Comparison of ENCODE assay signal across 20 cellular contexts in the genomic region with DNA sequence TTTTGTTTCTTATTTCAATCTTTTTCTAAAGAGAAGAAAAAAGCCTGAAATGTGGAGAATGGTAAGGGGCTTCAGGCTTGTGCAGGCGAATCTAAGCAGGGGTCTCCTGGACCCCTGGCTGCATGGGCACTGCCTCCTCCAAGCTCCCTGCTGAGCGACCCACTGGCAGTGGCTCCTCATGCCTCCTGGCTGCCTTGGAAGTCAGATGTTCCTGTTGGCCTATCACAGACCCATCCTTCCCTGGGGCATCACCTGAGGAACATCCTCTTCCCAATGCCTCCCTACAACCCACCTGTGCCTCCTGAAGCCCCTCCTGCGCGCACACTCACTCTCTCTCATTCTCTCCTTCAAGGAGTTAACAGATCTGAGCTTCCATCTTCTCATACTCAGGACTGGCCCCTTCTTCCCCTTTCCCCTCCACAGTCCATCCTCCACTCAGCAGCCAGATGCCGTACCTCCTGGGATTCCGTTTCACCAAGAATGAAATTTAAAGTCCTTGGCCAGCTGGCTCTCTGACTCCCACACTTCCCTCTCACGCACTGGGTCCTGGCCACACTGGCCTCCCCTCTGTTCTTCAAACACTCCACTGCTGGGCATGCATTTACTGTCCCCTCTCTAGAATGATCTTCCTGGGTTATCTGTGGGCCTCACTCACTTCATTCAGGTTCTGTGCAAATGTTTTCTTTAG.
"Had no signal": no experiment of that assay in that cellular context is flagged by ENCODE, and none has a peak within 500 bp of the region (broad histone marks: within the 10 kb centered on the region; RNA-seq: fewer than 3 reads in every experiment).

No MANE protein-coding gene starts in this region.

- DNase-seq: activated CD4-positive, alpha-beta T cell treated with anti-CD3 and anti-CD28 coated beads for 4 hours; activated CD8-positive, alpha-beta memory T cell treated with anti-CD3 and anti-CD28 coated beads for 24 hours; activated T-cell treated with anti-CD3 and anti-CD28 coated beads for 4 hours; central memory CD4-positive, alpha-beta T cell; effector CD8-positive, alpha-beta T cell; gastrocnemius medialis; heart left ventricle; immature natural killer cell; left colon; midbrain; SIG-M5; stimulated activated CD4-positive, alpha-beta T cell treated with anti-CD3 and anti-CD28 coated beads, Interleukin-2, amount 100 ng/mL, for 48 hours; stimulated activated naive CD4-positive, alpha-beta T cell; upper lobe of right lung had no signal

- H3K27me3 Mint-ChIP-seq: activated naive CD8-positive, alpha-beta T cell had no signal

- H3K9me3 ChIP-seq: gastrocnemius medialis, heart left ventricle, upper lobe of right lung had no signal

- H2AFZ ChIP-seq: parathyroid adenoma had no signal

- H3K27ac ChIP-seq: coronary artery, gastrocnemius medialis, heart left ventricle, parathyroid adenoma, upper lobe of right lung had no signal

- H3K4me3 ChIP-seq: coronary artery, gastrocnemius medialis, heart left ventricle, lung, upper lobe of right lung had no signal

- H3K9me3 Mint-ChIP-seq: immature natural killer cell had no signal

- H3K27ac Mint-ChIP-seq: activated naive CD8-positive, alpha-beta T cell; immature natural killer cell; WTC11 had no signal

- H3K36me3 ChIP-seq: gastrocnemius medialis, upper lobe of right lung had no signal

- H3K79me2 ChIP-seq: parathyroid adenoma had no signal

- H3K27me3 ChIP-seq: gastrocnemius medialis, heart left ventricle, upper lobe of right lung had no signal

- ATAC-seq: gastrocnemius medialis, heart left ventricle, left colon, upper lobe of right lung, WTC11 had no signal

- H3K4me3 Mint-ChIP-seq: activated naive CD8-positive, alpha-beta T cell; brain; immature natural killer cell; WTC11 had no signal
